In genomic region chr9:107153336-107153735, GRCh38 we compare ENCODE assay signal across 1 cellular context.
TF ChIP-seq lines count a peak whose summit lies in the region.

No MANE protein-coding gene starts in this region.

TF ChIP-seq in IMR-90, 13 proteins besides CTCF, POLR2A, EP300 and RAD21:
- no peak for TF ChIP-seq RFX5 (IDR thresholded peaks at IDR 0.05; ENCODE audit: low read depth, low read length)
- no peak for TF ChIP-seq MXI1 (IDR thresholded peaks at IDR 0.05; ENCODE audit: borderline replicate concordance, low read depth, low read length)
- no peak for TF ChIP-seq NFE2L2 (IDR thresholded peaks at IDR 0.05; ENCODE audit: low read depth, low read length)
- TF ChIP-seq ELK1 (IDR thresholded peaks at IDR 0.05; ENCODE audit: borderline replicate concordance, low read depth, low read length): no peak
